1 cellular context compared by ENCODE assay signal in the genomic region with DNA sequence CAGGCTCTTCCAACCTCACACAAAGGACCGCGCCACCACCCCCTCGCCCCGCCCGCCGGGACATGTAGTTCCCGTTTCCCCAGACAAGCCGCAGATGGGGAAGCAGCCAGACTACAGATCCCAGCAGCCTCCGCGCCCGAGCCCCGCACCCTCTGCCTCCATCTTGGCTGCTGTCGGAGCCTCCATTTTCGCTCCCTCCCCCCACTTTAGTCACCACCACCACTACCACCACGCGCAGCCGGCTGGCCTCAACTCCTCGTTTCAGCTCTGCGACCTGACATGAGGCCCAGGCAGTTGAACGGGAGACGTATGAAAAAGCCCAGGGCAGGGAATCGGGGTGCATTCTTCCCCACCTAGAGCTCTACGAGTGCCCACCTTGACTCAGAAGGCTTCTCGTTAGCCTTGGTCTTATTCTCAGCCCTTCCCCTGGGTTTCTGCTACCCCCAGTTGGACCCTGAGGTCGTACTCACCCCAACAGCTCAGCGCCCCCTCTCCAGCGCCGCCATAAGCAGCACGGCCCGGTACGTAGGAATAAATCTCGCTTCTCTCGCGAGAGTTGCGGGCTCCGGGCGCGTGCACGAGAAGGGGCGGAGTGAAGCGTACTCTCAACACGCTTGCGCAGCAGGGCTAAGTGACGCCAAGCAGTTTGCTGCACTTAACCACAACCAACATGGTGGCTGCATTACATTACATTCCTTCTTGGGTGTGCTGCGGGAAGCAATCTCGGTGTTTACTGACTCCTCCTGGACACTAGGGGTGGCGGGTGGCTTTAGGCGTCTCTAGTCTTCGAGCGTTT.
TF ChIP-seq lines count a peak whose summit lies in the region.

A gene (minus strand): TSS at position 530 of the 796 bp plus-strand sequence. CDS start 18,094 bp downstream, outside the sequence.

TF ChIP-seq in liver, 16 proteins besides CTCF, POLR2A, EP300 and RAD21 (continued from another document):
- TF ChIP-seq, protein P1, sequence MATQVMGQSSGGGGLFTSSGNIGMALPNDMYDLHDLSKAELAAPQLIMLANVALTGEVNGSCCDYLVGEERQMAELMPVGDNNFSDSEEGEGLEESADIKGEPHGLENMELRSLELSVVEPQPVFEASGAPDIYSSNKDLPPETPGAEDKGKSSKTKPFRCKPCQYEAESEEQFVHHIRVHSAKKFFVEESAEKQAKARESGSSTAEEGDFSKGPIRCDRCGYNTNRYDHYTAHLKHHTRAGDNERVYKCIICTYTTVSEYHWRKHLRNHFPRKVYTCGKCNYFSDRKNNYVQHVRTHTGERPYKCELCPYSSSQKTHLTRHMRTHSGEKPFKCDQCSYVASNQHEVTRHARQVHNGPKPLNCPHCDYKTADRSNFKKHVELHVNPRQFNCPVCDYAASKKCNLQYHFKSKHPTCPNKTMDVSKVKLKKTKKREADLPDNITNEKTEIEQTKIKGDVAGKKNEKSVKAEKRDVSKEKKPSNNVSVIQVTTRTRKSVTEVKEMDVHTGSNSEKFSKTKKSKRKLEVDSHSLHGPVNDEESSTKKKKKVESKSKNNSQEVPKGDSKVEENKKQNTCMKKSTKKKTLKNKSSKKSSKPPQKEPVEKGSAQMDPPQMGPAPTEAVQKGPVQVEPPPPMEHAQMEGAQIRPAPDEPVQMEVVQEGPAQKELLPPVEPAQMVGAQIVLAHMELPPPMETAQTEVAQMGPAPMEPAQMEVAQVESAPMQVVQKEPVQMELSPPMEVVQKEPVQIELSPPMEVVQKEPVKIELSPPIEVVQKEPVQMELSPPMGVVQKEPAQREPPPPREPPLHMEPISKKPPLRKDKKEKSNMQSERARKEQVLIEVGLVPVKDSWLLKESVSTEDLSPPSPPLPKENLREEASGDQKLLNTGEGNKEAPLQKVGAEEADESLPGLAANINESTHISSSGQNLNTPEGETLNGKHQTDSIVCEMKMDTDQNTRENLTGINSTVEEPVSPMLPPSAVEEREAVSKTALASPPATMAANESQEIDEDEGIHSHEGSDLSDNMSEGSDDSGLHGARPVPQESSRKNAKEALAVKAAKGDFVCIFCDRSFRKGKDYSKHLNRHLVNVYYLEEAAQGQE (IDR thresholded peaks at IDR 0.05): peak; percentile 84
